In the genomic region with DNA sequence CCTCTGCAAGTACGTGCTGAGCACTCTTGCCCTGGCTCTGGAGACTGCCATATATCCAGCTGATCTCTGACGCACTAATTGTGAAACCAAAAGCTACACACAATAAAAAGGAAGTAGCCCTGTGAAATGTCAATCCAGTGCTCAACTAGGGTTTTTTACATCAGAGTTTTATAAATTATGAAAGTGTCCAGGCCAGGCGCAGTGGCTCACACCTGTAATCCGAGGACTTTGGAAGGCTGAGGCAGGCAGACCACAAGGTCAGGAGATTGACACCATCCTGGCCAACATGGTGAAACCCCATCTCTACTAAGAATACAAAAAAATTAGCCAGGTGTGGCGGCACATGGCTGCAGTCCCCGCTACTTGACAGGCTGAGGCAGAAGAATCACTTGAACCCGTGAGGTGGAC, we compare ENCODE assay signal across 9 cellular contexts. TPM values are rescaled to one million over a fixed set of nuclear protein-coding genes. Genes with fewer than 3 reads are reported as not detected.
DNase-seq lines count a peak whose midpoint lies in the region; ATAC-seq and TF ChIP-seq lines count a peak whose summit lies in the region.
"Had no signal": no experiment of that assay in that cellular context is flagged by ENCODE, and none has a peak within 500 bp of the region (broad histone marks: within the 10 kb centered on the region; RNA-seq: fewer than 3 reads in every experiment).

No MANE protein-coding gene starts in this region.

- peaks cover 0 to 4% (median 0%) of the 10 kb centered on the region in 3 donors for H3K27me3 Mint-ChIP-seq in CD14-positive monocyte (ENCODE audit: low read depth in 3 of 3)
- no peaks in the 10 kb centered on the region for H3K27me3 Mint-ChIP-seq in activated naive CD8-positive, alpha-beta T cell treated with anti-CD3 and anti-CD28 coated beads for 36 hours

- H3K27ac ChIP-seq in esophagus muscularis mucosa (replicated peaks in 1 of 4) (no peak overlapping the region), suprapubic skin (no peak overlapping the region)

- peak overlapping the region; percentile 94 to 98 (median 95) for H3K27ac Mint-ChIP-seq in CD14-positive monocyte
- H3K27ac Mint-ChIP-seq in activated naive CD8-positive, alpha-beta T cell treated with anti-CD3 and anti-CD28 coated beads for 36 hours, result peak overlapping the region; percentile 56

- peak overlapping the region; percentile 27 to 51 for H3K4me3 Mint-ChIP-seq in CD14-positive monocyte
- H3K4me3 Mint-ChIP-seq in activated naive CD8-positive, alpha-beta T cell treated with anti-CD3 and anti-CD28 coated beads for 36 hours, result peak overlapping the region; percentile 7

- no peaks in the 10 kb centered on the region for H3K4me1 ChIP-seq in esophagus muscularis mucosa
- no peaks in the 10 kb centered on the region for H3K4me1 ChIP-seq in suprapubic skin

- DNase-seq in CD14-positive monocyte (ENCODE audit: low spot score) (peak; percentile 66), esophagus muscularis mucosa (ENCODE audit: extremely low spot score) (no peak), epidermal melanocyte (ENCODE audit: insufficient read length, low spot score) (no peak), NCI-H526 treated with DMSO at 0.1 percent for 48 hours (lab: John Stamatoyannopoulos, UW) (no peak), suprapubic skin (ENCODE audit: low spot score in 2 of 2) (no peak)
- DNase-seq in activated naive CD8-positive, alpha-beta T cell treated with anti-CD3 and anti-CD28 coated beads for 36 hours, result no peak
- DNase-seq: DND-41 had no signal

- H3K4me3 ChIP-seq in esophagus muscularis mucosa (no peak overlapping the region), suprapubic skin (no peak overlapping the region)

- TF ChIP-seq POLR2A in esophagus muscularis mucosa (IDR thresholded peaks at IDR 0.05; ENCODE audit: low read depth) (no peak), suprapubic skin (IDR thresholded peaks at IDR 0.05) (no peak)

- H3K9me3 Mint-ChIP-seq in CD14-positive monocyte, result peaks cover 0 to 17% (median 13%) of the 10 kb centered on the region in 7 donors
- peaks cover 4% of the 10 kb centered on the region for H3K9me3 Mint-ChIP-seq in activated naive CD8-positive, alpha-beta T cell treated with anti-CD3 and anti-CD28 coated beads for 36 hours

- ATAC-seq in GM19372 (IDR thresholded peaks at IDR 0.05; ENCODE audit: low read depth, unreplicated experiment) (peak; percentile 100), HG03196 (IDR thresholded peaks at IDR 0.05; ENCODE audit: unreplicated experiment) (peak; percentile 96)

- peaks cover 5 to 12% of the 10 kb centered on the region in 2 donors for H3K36me3 Mint-ChIP-seq in CD14-positive monocyte
- H3K36me3 Mint-ChIP-seq in activated naive CD8-positive, alpha-beta T cell treated with anti-CD3 and anti-CD28 coated beads for 36 hours, result peaks cover 21% of the 10 kb centered on the region

- no peaks in the 10 kb centered on the region for H3K27me3 ChIP-seq in esophagus muscularis mucosa
- no peaks in the 10 kb centered on the region for H3K27me3 ChIP-seq in suprapubic skin

- intact Hi-C loops in CD14-positive monocyte (cut with micrococcal nuclease), result loop anchor here (2.0 to 10.0 kb wide), 4 partner anchors 68 to 198 kb away; partner anchors contain the start of gene REL (in 1 of the 2)
- intact Hi-C loops in esophagus muscularis mucosa (cut with DNase I), result no loop called here

- no peak for TF ChIP-seq CTCF in CD14-positive monocyte (IDR thresholded peaks at IDR 0.05)
- no peak for TF ChIP-seq CTCF in esophagus muscularis mucosa (IDR thresholded peaks at IDR 0.05)
- no peak for TF ChIP-seq CTCF in suprapubic skin (IDR thresholded peaks at IDR 0.05)

- TF ChIP-seq EP300 in esophagus muscularis mucosa (IDR thresholded peaks at IDR 0.05) (no peak), suprapubic skin (IDR thresholded peaks at IDR 0.05) (no peak)

- WGBS in esophagus muscularis mucosa, result 87% methylated on average over 7 of the region's 7 CpGs
- WGBS in suprapubic skin, result 79% methylated on average over 7 of the region's 7 CpGs

- H3K4me1 Mint-ChIP-seq in CD14-positive monocyte, result peaks cover 40% of the 10 kb centered on the region
- H3K4me1 Mint-ChIP-seq in activated naive CD8-positive, alpha-beta T cell treated with anti-CD3 and anti-CD28 coated beads for 36 hours, result peaks cover 13% of the 10 kb centered on the region

- H3K9me3 ChIP-seq in esophagus muscularis mucosa (peaks cover 0 to 6% (median 0%) of the 10 kb centered on the region in 4 donors), suprapubic skin (no peaks in the 10 kb centered on the region)

- H3K36me3 ChIP-seq in esophagus muscularis mucosa (no peaks in the 10 kb centered on the region), suprapubic skin (no peaks in the 10 kb centered on the region)

RNA-seq across cellular contexts. Expression of gene PEX13, which starts 24.5 kb away (rescaled TPM):
- polyA plus RNA-seq in CD14-positive monocyte, result 1 to 10 TPM; 4.8 to 5.7 TPM
- 10 to 100 TPM; 18.5 to 20.0 TPM for total RNA-seq in activated naive CD8-positive, alpha-beta T cell treated with anti-CD3 and anti-CD28 coated beads for 36 hours
- total RNA-seq in esophagus muscularis mucosa, result 10 to 100 TPM; 21.0 to 42.3 (median 26.2) TPM
- 10 to 100 TPM; 29.5 to 39.2 (median 34.8) TPM for total RNA-seq in suprapubic skin

RNA-seq across cellular contexts. Expression of gene PUS10, which starts 25.1 kb away (rescaled TPM):
- 1 to 10 TPM; 2.8 to 3.0 TPM for polyA plus RNA-seq in CD14-positive monocyte
- total RNA-seq in activated naive CD8-positive, alpha-beta T cell treated with anti-CD3 and anti-CD28 coated beads for 36 hours, result 1 to 10 TPM; 9.5 to 9.7 TPM
- total RNA-seq in esophagus muscularis mucosa, result 1 to 10 TPM; 1.9 to 3.2 (median 2.6) TPM
- 10 to 100 TPM in 1 of 4 donors, 1 to 10 TPM in 3; 3.3 to 14.0 (median 6.6) TPM for total RNA-seq in suprapubic skin
